1 cellular context compared by ENCODE assay signal in genomic region chr2:73925853-73926492, GRCh38.
TF ChIP-seq lines count a peak whose summit lies in the region.

No MANE protein-coding gene starts in this region.

TF ChIP-seq in GM23338, 12 proteins besides CTCF, POLR2A, EP300 and RAD21 (continued from another document):
- TF ChIP-seq ZNF462 (CRISPR knock-in tag; IDR thresholded peaks at IDR 0.05) (no peak), EZH2 (IDR thresholded peaks at IDR 0.05; ENCODE audit: low read depth, unreplicated experiment) (no peak), JUNB (IDR thresholded peaks at IDR 0.05; ENCODE audit: unreplicated experiment) (no peak), ZNF331 (CRISPR knock-in tag; IDR thresholded peaks at IDR 0.05; ENCODE audit: low read depth) (no peak)
